ENCODE assay signal across 8 cellular contexts in genomic region chr11:17991799-17992433, GRCh38. TPM values are rescaled to one million over a fixed set of nuclear protein-coding genes. Genes with fewer than 3 reads are reported as not detected.
DNase-seq lines count a peak whose midpoint lies in the region; ATAC-seq and TF ChIP-seq lines count a peak whose summit lies in the region.

No MANE protein-coding gene starts in this region.

- H3K4me3 ChIP-seq in DND-41 (ENCODE audit: low read depth in 1 of 2, low read length in 2 of 2) (no peak overlapping the region), OCI-LY7 (ENCODE audit: low read depth, low read length, poor library complexity, severe bottlenecking) (no peak overlapping the region), right atrium auricular region (no peak overlapping the region)

- H3K27ac ChIP-seq in DND-41 (ENCODE audit: low read length) (no peak overlapping the region), OCI-LY7 (ENCODE audit: low read depth, low read length, poor library complexity, severe bottlenecking) (no peak overlapping the region), right atrium auricular region (no peak overlapping the region)

- no peak overlapping the region for H2AFZ ChIP-seq in DND-41 (ENCODE audit: low read depth, low read length)
- no peak overlapping the region for H2AFZ ChIP-seq in OCI-LY7 (ENCODE audit: low read length)

- peaks cover 0 to 4% of the 10 kb centered on the region in 2 donors for H3K36me3 Mint-ChIP-seq in activated naive CD4-positive, alpha-beta T cell treated with anti-CD3 and anti-CD28 coated beads, Interleukin-2, amount 50 U/mL, for 72 hours

- POLR2A ChIA-PET in OCI-LY7 (lab: Charles Lee) = interaction anchor here (1.0 to 1.2 kb wide), 2 partner anchors 11 to 124 kb away, joined by 3 to 5 read pairs; no protein-coding TSS in a partner anchor

- H3K27ac Mint-ChIP-seq in activated naive CD4-positive, alpha-beta T cell treated with anti-CD3 and anti-CD28 coated beads, Interleukin-2, amount 50 U/mL, for 72 hours = no peak overlapping the region

- H3K4me1 ChIP-seq in DND-41 (ENCODE audit: insufficient read depth, low read length) = no peaks in the 10 kb centered on the region
- peaks cover 11% of the 10 kb centered on the region for H3K4me1 ChIP-seq in OCI-LY7 (ENCODE audit: insufficient read depth, low read length, poor library complexity, severe bottlenecking)
- no peaks in the 10 kb centered on the region for H3K4me1 ChIP-seq in right atrium auricular region

- ATAC-seq in DND-41 (ENCODE audit: insufficient read depth, low read depth) = peak; percentile 89
- ATAC-seq in GM19463 (IDR thresholded peaks at IDR 0.05; ENCODE audit: unreplicated experiment) = peak; percentile 87
- peak; percentile 76 for ATAC-seq in HG03565 (IDR thresholded peaks at IDR 0.05; ENCODE audit: unreplicated experiment)
- peak; percentile 65 to 70 for ATAC-seq in activated naive CD4-positive, alpha-beta T cell treated with anti-CD3 and anti-CD28 coated beads, Interleukin-2, amount 50 U/mL, for 72 hours

- H3K4me2 ChIP-seq in DND-41 (ENCODE audit: insufficient read depth, low read length) (no peak overlapping the region), OCI-LY7 (ENCODE audit: low read length) (no peak overlapping the region)

- CTCF ChIA-PET in OCI-LY7 (lab: Charles Lee; ENCODE audit: unreplicated experiment) = interaction anchor here (1.8 kb wide), 1 partner anchor 11 kb away, joined by 5 read pairs; no protein-coding TSS in a partner anchor

- H3K27me3 ChIP-seq in DND-41 (ENCODE audit: insufficient read depth, low read length, poor library complexity) = no peaks in the 10 kb centered on the region
- H3K27me3 ChIP-seq in right atrium auricular region = no peaks in the 10 kb centered on the region

- H3K79me2 ChIP-seq in DND-41 (ENCODE audit: insufficient read depth, low read length) (no peaks in the 10 kb centered on the region), OCI-LY7 (ENCODE audit: insufficient read depth, low read depth, low read length) (no peaks in the 10 kb centered on the region)

- BruUV-seq in OCI-LY7 (replicated peaks; lab: Mats Ljungman, UMichigan) = no TSS peak

- H4K20me1 ChIP-seq in DND-41 (ENCODE audit: insufficient read depth, low read length) (no peaks in the 10 kb centered on the region; the same call in 1 of the 2 replicates), OCI-LY7 (ENCODE audit: insufficient read depth, low read length) (no peaks in the 10 kb centered on the region)

- intact Hi-C loops in OCI-LY7 (cut with micrococcal nuclease; ENCODE audit: unreplicated experiment) = loop anchor here (1.0 kb wide), 1 partner anchor 113 kb away; no protein-coding TSS in a partner anchor

- no peaks in the 10 kb centered on the region for H3K9me2 ChIP-seq in OCI-LY7 (ENCODE audit: insufficient read depth, low read length)

- no peak overlapping the region for H3K9ac ChIP-seq in DND-41 (ENCODE audit: low read depth, low read length)

- H3K9me3 ChIP-seq in DND-41 (ENCODE audit: insufficient read depth, low read length, severe bottlenecking) (no peaks in the 10 kb centered on the region), OCI-LY7 (ENCODE audit: low read length) (no peaks in the 10 kb centered on the region), right atrium auricular region (no peaks in the 10 kb centered on the region)

- H3K36me3 ChIP-seq in DND-41 (ENCODE audit: insufficient read depth, low read length) (peaks cover 57% of the 10 kb centered on the region), OCI-LY7 (ENCODE audit: insufficient read depth, low read length) (peaks cover 45% of the 10 kb centered on the region), right atrium auricular region (peaks cover 7% of the 10 kb centered on the region)

- no peaks in the 10 kb centered on the region for H3K9me3 Mint-ChIP-seq in activated naive CD4-positive, alpha-beta T cell treated with anti-CD3 and anti-CD28 coated beads, Interleukin-2, amount 50 U/mL, for 72 hours

- peak; percentile 51 for DNase-seq in DND-41
- DNase-seq in OCI-LY7 (ENCODE audit: low spot score) = peak; percentile 68
- DNase-seq in activated naive CD4-positive, alpha-beta T cell treated with anti-CD3 and anti-CD28 coated beads, Interleukin-2, amount 50 U/mL, for 72 hours (ENCODE audit: low spot score in 2 of 2) = peak in 1 of 2 donors; percentile 47
- DNase-seq in right atrium auricular region (ENCODE audit: low spot score) = no peak
- peak in 2 of 3 donors; percentile 12 to 35 for DNase-seq in stimulated activated CD4-positive, alpha-beta T cell treated with anti-CD3 and anti-CD28 coated beads, Interleukin-12 subunit alpha, Interleukin-12 subunit beta, amount 100 ng/mL, for 48 hours (ENCODE audit: low read depth in 2 of 3, low spot score in 1 of 3)
- no peak for DNase-seq in T1000 (lab: John Stamatoyannopoulos, UW)

- TF ChIP-seq CTCF in DND-41 (IDR thresholded peaks at IDR 0.05; ENCODE audit: borderline replicate concordance, extremely low read depth, low read length, poor library complexity, severe bottlenecking) = peak; percentile 85
- TF ChIP-seq CTCF in OCI-LY7 (conservative IDR thresholded peaks at IDR 0.05; ENCODE audit: low read length) = peak; percentile 99
- peak; percentile 68 to 81 for TF ChIP-seq CTCF in right atrium auricular region (IDR thresholded peaks at IDR 0.05)

RNA-seq across cellular contexts. Expression of gene SERGEF, which starts 20.9 kb away (rescaled TPM):
- 35.4 and 47.1 TPM in 2 replicates for total RNA-seq in OCI-LY7 (2014; rRNA removed; shearing (Covaris generic))
- total RNA-seq in OCI-LY7 (2022) = 42.2 and 43.8 TPM in 2 replicates
- 10 to 100 TPM; 42.7 to 62.9 TPM for total RNA-seq in activated naive CD4-positive, alpha-beta T cell treated with anti-CD3 and anti-CD28 coated beads, Interleukin-2, amount 50 U/mL, for 72 hours
- 10 to 100 TPM; 18.1 to 27.6 TPM for total RNA-seq in right atrium auricular region

RNA-seq across cellular contexts. Expression of gene TPH1, which starts 54.2 kb away (rescaled TPM):
- total RNA-seq in OCI-LY7 (2014; rRNA removed; shearing (Covaris generic)) = 0.19 and 0.44 TPM in 2 replicates
- total RNA-seq in OCI-LY7 (2022) (0.23 and 0.39 TPM in 2 replicates), right atrium auricular region (under 1 TPM in 1 of 2 donors, not detected in 1; 0.96 TPM)
- total RNA-seq in activated naive CD4-positive, alpha-beta T cell treated with anti-CD3 and anti-CD28 coated beads, Interleukin-2, amount 50 U/mL, for 72 hours = under 1 TPM; 0.05 to 0.43 TPM

Comparison
In these comparisons a context has a peak if more than half of its experiments do, and no peak if none do; other contexts are left out.
1. DNase-seq: peak in DND-41 (single experiment), OCI-LY7 (single experiment) and stimulated activated CD4-positive, alpha-beta T cell treated with anti-CD3 and anti-CD28 coated beads, Interleukin-12 subunit alpha, Interleukin-12 subunit beta, amount 100 ng/mL, for 48 hours (2 of 3); none in right atrium auricular region (single experiment) and T1000 (single experiment).
2. Peak in every context shown above with its lines, with median percentiles within 50 percentile points of each other: ATAC-seq and CTCF ChIP-seq.